ENCODE assay signal across 20 cellular contexts in the genomic region with DNA sequence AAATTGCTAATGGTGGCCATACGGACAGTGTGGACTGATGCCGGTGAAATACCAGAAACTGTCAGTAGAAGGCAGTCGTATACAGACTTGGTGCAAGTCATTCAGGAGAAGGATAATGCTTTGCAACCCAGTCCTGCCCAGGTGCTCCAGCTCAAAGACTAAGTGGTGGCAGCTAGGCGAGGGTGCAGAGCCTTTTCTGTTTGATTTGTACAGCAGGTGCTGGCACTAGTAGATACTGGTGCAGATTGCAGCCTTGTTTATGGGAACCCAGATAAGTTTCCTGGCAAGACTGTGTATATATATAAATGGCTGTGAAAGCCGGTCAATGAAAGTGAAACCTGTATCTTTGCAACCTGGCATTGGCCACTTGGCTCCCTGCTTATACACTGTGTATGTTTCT.
"Had no signal": no experiment of that assay in that cellular context is flagged by ENCODE, and none has a peak within 500 bp of the region (broad histone marks: within the 10 kb centered on the region; RNA-seq: fewer than 3 reads in every experiment).

No MANE protein-coding gene starts in this region.

- ATAC-seq: activated naive CD8-positive, alpha-beta T cell treated with anti-CD3 and anti-CD28 coated beads, Interleukin-2, amount 50 U/mL, for 24 hours; activated T-cell treated with anti-CD3 and anti-CD28 coated beads, Interleukin-2, amount 50 U/mL, for 4 hours; stimulated activated naive CD8-positive, alpha-beta T cell treated with anti-CD3 and anti-CD28 coated beads, Interleukin-15, amount 100 ng/mL, for 72 hours had no signal

- H3K27me3 ChIP-seq: brain microvascular endothelial cell, left lung, right atrium auricular region, upper lobe of left lung had no signal

- H3K4me1 ChIP-seq: left lung, prostate gland, right atrium auricular region, upper lobe of left lung had no signal

- H3K4me3 ChIP-seq: coronary artery, left lung, prostate gland, right atrium auricular region, upper lobe of left lung had no signal

- H3K27ac ChIP-seq: brain microvascular endothelial cell, coronary artery, left lung, prostate gland, right atrium auricular region, upper lobe of left lung had no signal

- H3K9me3 ChIP-seq: prostate gland had no signal

- H3K36me3 ChIP-seq: brain microvascular endothelial cell, left lung, prostate gland, right atrium auricular region, upper lobe of left lung had no signal

- DNase-seq: activated CD4-positive, alpha-beta T cell treated with anti-CD3 and anti-CD28 coated beads, Interleukin-2, amount 50 U/mL, for 1 hour; activated CD4-positive, CD25-positive, alpha-beta regulatory T cell treated with anti-CD3 and anti-CD28 coated beads, Interleukin-2, amount 50 U/mL, for 72 hours; activated CD8-positive, alpha-beta memory T cell treated with anti-CD3 and anti-CD28 coated beads, Interleukin-2, amount 50 U/mL, for 4 hours; activated naive CD4-positive, alpha-beta T cell treated with anti-CD3 and anti-CD28 coated beads, Interleukin-2, amount 10 ng/mL, durations not matched to agents 7 days and 5 days; activated naive CD8-positive, alpha-beta T cell treated with anti-CD3 and anti-CD28 coated beads, Interleukin-2, amount 50 U/mL, for 24 hours; activated T-cell treated with anti-CD3 and anti-CD28 coated beads, Interleukin-2, amount 50 U/mL, for 4 hours; anterior cingulate cortex; brain microvascular endothelial cell; head of caudate nucleus; kidney; left lung; nephron progenitor cell; nucleus accumbens; stimulated activated CD4-positive, alpha-beta T cell treated with anti-CD3 and anti-CD28 coated beads, Interleukin-2, amount 100 ng/mL, for 48 hours; stimulated activated naive CD8-positive, alpha-beta T cell treated with anti-CD3 and anti-CD28 coated beads, Interleukin-15, amount 100 ng/mL, for 72 hours; upper lobe of left lung had no signal

- FAIRE-seq: frontal cortex, kidney had no signal
